ENCODE assay signal across 1 cellular context in genomic region chr15:74194572-74195559, GRCh38.
TF ChIP-seq lines count a peak whose summit lies in the region.

No MANE protein-coding gene starts in this region.

TF ChIP-seq in A549, 52 proteins besides CTCF, POLR2A, EP300 and RAD21 (continued from another document):
- TF ChIP-seq ATOH8 (CRISPR knock-in tag; IDR thresholded peaks at IDR 0.05; ENCODE audit: low read depth) (no peak), TP53 (CRISPR knock-in tag; IDR thresholded peaks at IDR 0.05) (no peak)
